In genomic region chr10:53025172-53025651, GRCh38 we compare ENCODE assay signal across 9 cellular contexts.
DNase-seq lines count a peak whose midpoint lies in the region; ATAC-seq and TF ChIP-seq lines count a peak whose summit lies in the region.
"Had no signal": no experiment of that assay in that cellular context is flagged by ENCODE, and none has a peak within 500 bp of the region (broad histone marks: within the 10 kb centered on the region; RNA-seq: fewer than 3 reads in every experiment).

No MANE protein-coding gene starts in this region.

- no peaks in the 10 kb centered on the region for H3K36me3 ChIP-seq in RWPE2 (ENCODE audit: low read depth)
- no peaks in the 10 kb centered on the region for H3K36me3 ChIP-seq in MM.1S (replicated peaks; ENCODE audit: insufficient read depth, low read length)

- H3K9me2 ChIP-seq in MM.1S (replicated peaks; ENCODE audit: insufficient read depth, low read length): no peaks in the 10 kb centered on the region

- H3F3A ChIP-seq in MM.1S (ENCODE audit: insufficient read depth, low read length): no peaks in the 10 kb centered on the region

- no peaks in the 10 kb centered on the region for H3K9me3 ChIP-seq in RWPE2 (ENCODE audit: severe bottlenecking)
- H3K9me3 ChIP-seq in MM.1S (replicated peaks; ENCODE audit: insufficient read depth, low read length): no peaks in the 10 kb centered on the region

- H3K4me2 ChIP-seq in MM.1S (ENCODE audit: low read depth, low read length): no peak overlapping the region

- no peaks in the 10 kb centered on the region for H4K20me1 ChIP-seq in MM.1S (ENCODE audit: insufficient read depth, low read length)

- DNase-seq in RWPE2 (ENCODE audit: low spot score): no peak
- peak in 1 of 2 donors; percentile 8 for DNase-seq in foreskin keratinocyte
- no peak for DNase-seq in sciatic nerve (ENCODE audit: low spot score)
- DNase-seq in DMS153 treated with DMSO at 0.1 percent for 48 hours (lab: John Stamatoyannopoulos, UW; ENCODE audit: unreplicated experiment): no peak
- no peak for DNase-seq in MM.1S
- no peak for DNase-seq in dedifferentiated amniotic fluid mesenchymal stem cell (ENCODE audit: extremely low spot score)
- DNase-seq: activated naive CD4-positive, alpha-beta T cell treated with anti-CD3 and anti-CD28 coated beads for 36 hours had no signal

- H3K9ac ChIP-seq in MM.1S (ENCODE audit: low read length): no peak overlapping the region

- H3K4me3 ChIP-seq in RWPE2 (ENCODE audit: severe bottlenecking) (peak overlapping the region; percentile 5), MM.1S (ENCODE audit: low read length) (no peak overlapping the region)

- peaks cover 11% of the 10 kb centered on the region for H3K4me1 ChIP-seq in RWPE2 (ENCODE audit: insufficient read depth, poor library complexity, severe bottlenecking)
- H3K4me1 ChIP-seq in foreskin keratinocyte: peaks cover 7% of the 10 kb centered on the region
- no peaks in the 10 kb centered on the region for H3K4me1 ChIP-seq in MM.1S (ENCODE audit: low read length)

- no peaks in the 10 kb centered on the region for H3K27me3 ChIP-seq in RWPE2 (ENCODE audit: insufficient read depth, poor library complexity, severe bottlenecking)
- H3K27me3 ChIP-seq in foreskin keratinocyte: no peaks in the 10 kb centered on the region
- H3K27me3 ChIP-seq in MM.1S (replicated peaks; ENCODE audit: insufficient read depth, low read length): no peaks in the 10 kb centered on the region

- TF ChIP-seq CTCF in RWPE2 (IDR thresholded peaks at IDR 0.05; ENCODE audit: poor library complexity, severe bottlenecking): no peak
- TF ChIP-seq CTCF in foreskin keratinocyte (conservative IDR thresholded peaks at IDR 0.05): no peak
- TF ChIP-seq CTCF in MM.1S (IDR thresholded peaks at IDR 0.05; ENCODE audit: low read length): no peak

- ATAC-seq in GM18868 (IDR thresholded peaks at IDR 0.05; ENCODE audit: unreplicated experiment) (peak; percentile 46), RWPE2 (ENCODE audit: low read depth) (no peak), foreskin keratinocyte (peak; percentile 17), sciatic nerve (peak; percentile 50), HG02840 (IDR thresholded peaks at IDR 0.05; ENCODE audit: low FRiP score, unreplicated experiment) (no peak)

- intact Hi-C loops in sciatic nerve (cut with DNase I): no loop called here

- no peak overlapping the region for H2AFZ ChIP-seq in MM.1S (ENCODE audit: low read length)

- H3K27ac ChIP-seq in RWPE2 (ENCODE audit: poor library complexity, severe bottlenecking) (peak overlapping the region; percentile 16), foreskin keratinocyte (no peak overlapping the region), MM.1S (ENCODE audit: low read length) (no peak overlapping the region)

- H3K79me2 ChIP-seq in MM.1S (ENCODE audit: low read length): no peaks in the 10 kb centered on the region

Comparison
In these comparisons a context has a peak if more than half of its experiments do, and no peak if none do; other contexts are left out.
1. ATAC-seq: peak in GM18868 (single experiment), foreskin keratinocyte (single experiment) and sciatic nerve (single experiment); none in RWPE2 (single experiment) and HG02840 (single experiment).